ENCODE assay signal across 12 cellular contexts in the genomic region with DNA sequence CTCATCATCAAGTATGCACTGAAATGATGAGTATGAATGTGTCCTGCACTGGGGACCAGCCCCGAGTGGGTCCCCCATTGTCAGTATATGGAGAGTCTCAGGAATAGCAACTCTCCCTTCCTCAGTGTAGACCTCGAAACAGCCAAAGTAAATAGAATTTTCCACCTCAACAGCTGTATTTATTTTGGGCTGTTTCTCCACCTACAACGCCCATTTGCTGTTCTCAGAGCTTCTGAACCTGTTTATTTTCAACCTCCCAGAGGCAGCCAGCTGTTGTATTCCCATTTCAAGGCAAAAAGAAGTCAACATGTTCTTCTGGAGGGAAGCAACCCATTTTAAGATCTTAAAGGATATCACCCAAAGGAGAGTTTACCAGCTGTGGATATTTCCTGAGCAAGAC. TPM values are rescaled to one million over a fixed set of nuclear protein-coding genes. Genes with fewer than 3 reads are reported as not detected.
"Had no signal": no experiment of that assay in that cellular context is flagged by ENCODE, and none has a peak within 500 bp of the region (broad histone marks: within the 10 kb centered on the region; RNA-seq: fewer than 3 reads in every experiment).

No MANE protein-coding gene starts in this region.

- H3K27me3 ChIP-seq: tibial nerve had no signal

- H3K9ac ChIP-seq: parathyroid adenoma had no signal

- H2AFZ ChIP-seq: parathyroid adenoma had no signal

- H3K4me3 ChIP-seq: gastroesophageal sphincter, tibial nerve had no signal

- ATAC-seq: activated CD8-positive, alpha-beta memory T cell treated with anti-CD3 and anti-CD28 coated beads, Interleukin-2, amount 10 ng/mL, durations not matched to agents 7 days and 5 days; esophagus mucosa; gastroesophageal sphincter; natural killer cell had no signal

- H3K27ac ChIP-seq: gastroesophageal sphincter, neutrophil, parathyroid adenoma, tibial nerve had no signal

- H3K36me3 ChIP-seq: gastroesophageal sphincter, neutrophil, tibial nerve had no signal

- H3K4me1 ChIP-seq: gastroesophageal sphincter, parathyroid adenoma had no signal

- H3K9me3 ChIP-seq: neutrophil had no signal

- DNase-seq: activated B cell treated with CpG ODN at 0.5 μM for 24 hours; activated CD4-positive, alpha-beta memory T cell treated with anti-CD3 and anti-CD28 coated beads, Interleukin-2, amount 10 ng/mL, durations not matched to agents 7 days and 5 days; activated CD4-positive, alpha-beta T cell treated with anti-CD3 and anti-CD28 coated beads for 48 hours; activated CD8-positive, alpha-beta memory T cell treated with anti-CD3 and anti-CD28 coated beads, Interleukin-2, amount 10 ng/mL, durations not matched to agents 7 days and 5 days; effector CD8-positive, alpha-beta T cell; mesendoderm; natural killer cell had no signal

- H3K79me2 ChIP-seq: parathyroid adenoma had no signal

RNA-seq across cellular contexts. Expression of a gene that starts 59.6 kb away (rescaled TPM):
- total RNA-seq: activated B cell treated with CpG ODN at 0.5 μM for 24 hours had no signal
